In genomic region chr17:35242158-35242804, GRCh38 we compare ENCODE assay signal across 1 cellular context.
TF ChIP-seq lines count a peak whose summit lies in the region.

No MANE protein-coding gene starts in this region.

TF ChIP-seq in GM12878, 131 proteins besides CTCF, POLR2A, EP300 and RAD21 (continued from another document):
- no peak for TF ChIP-seq ZZZ3 (IDR thresholded peaks at IDR 0.05; ENCODE audit: control insufficient read depth, insufficient read length, low read depth)
- TF ChIP-seq IRF5 (IDR thresholded peaks at IDR 0.05; ENCODE audit: borderline replicate concordance): no peak
